ENCODE assay signal across 7 cellular contexts in the genomic region with DNA sequence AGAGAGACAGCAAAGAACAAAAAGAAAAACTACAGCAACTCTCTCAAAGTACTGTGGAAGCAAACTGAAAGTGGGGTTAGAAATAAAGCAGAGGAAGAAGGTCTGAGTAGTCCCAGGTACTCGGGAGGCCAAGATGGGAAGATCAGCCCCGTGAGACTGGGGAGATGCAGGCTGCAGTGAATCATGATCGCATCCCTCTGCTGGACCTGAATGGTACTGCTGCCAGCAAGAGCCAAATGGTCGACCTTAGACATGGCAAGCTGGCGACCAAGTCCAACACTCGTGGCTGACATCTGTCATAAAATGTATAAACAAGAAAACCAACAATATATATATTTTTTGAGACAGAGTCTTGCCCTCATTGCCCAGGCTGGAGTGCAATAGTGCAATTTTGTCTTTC. TPM values are rescaled to one million over a fixed set of nuclear protein-coding genes. Genes with fewer than 3 reads are reported as not detected.
DNase-seq lines count a peak whose midpoint lies in the region; ATAC-seq and TF ChIP-seq lines count a peak whose summit lies in the region.

No MANE protein-coding gene starts in this region.

- no peak overlapping the region for H3K4me3 Mint-ChIP-seq in activated CD4-positive, alpha-beta memory T cell treated with anti-CD3 and anti-CD28 coated beads, Interleukin-2, amount 10 ng/mL, durations not matched to agents 7 days and 5 days
- no peak overlapping the region for H3K4me3 Mint-ChIP-seq in type B pancreatic cell

- ATAC-seq in esophagus mucosa, result peak; percentile 57
- no peak for ATAC-seq in omental fat pad (ENCODE audit: low FRiP score)
- no peak for ATAC-seq in HG03196 (IDR thresholded peaks at IDR 0.05; ENCODE audit: unreplicated experiment)

- peak; percentile 53 for TF ChIP-seq CTCF in GM12865 (IDR thresholded peaks at IDR 0.05; ENCODE audit: insufficient read depth, low read depth, low read length, missing control alignments)
- TF ChIP-seq CTCF in omental fat pad (IDR thresholded peaks at IDR 0.05), result no peak
- TF ChIP-seq CTCF in type B pancreatic cell (conservative IDR thresholded peaks at IDR 0.05), result peak; percentile 74

- H3K4me3 ChIP-seq in GM12865 (ENCODE audit: low read depth, low read length), result no peak overlapping the region

- H3K9me3 Mint-ChIP-seq in activated CD4-positive, alpha-beta memory T cell treated with anti-CD3 and anti-CD28 coated beads, Interleukin-2, amount 10 ng/mL, durations not matched to agents 7 days and 5 days, result peaks cover 35% of the 10 kb centered on the region
- H3K9me3 Mint-ChIP-seq in type B pancreatic cell, result peaks cover 15% of the 10 kb centered on the region

- DNase-seq in GM12865 (ENCODE audit: low read depth), result peak; percentile 54
- DNase-seq in NAMALWA (ENCODE audit: low spot score), result peak; percentile 85
- peak; percentile 46 for DNase-seq in activated CD4-positive, alpha-beta memory T cell treated with anti-CD3 and anti-CD28 coated beads, Interleukin-2, amount 10 ng/mL, durations not matched to agents 7 days and 5 days
- peak; percentile 35 for DNase-seq in omental fat pad (ENCODE audit: low spot score)
- no peak for DNase-seq in type B pancreatic cell (ENCODE audit: extremely low spot score, unreplicated experiment)

- POLR2A ChIA-PET in activated CD4-positive, alpha-beta memory T cell treated with anti-CD3 and anti-CD28 coated beads, Interleukin-2, amount 10 ng/mL, durations not matched to agents 7 days and 5 days (lab: Charles Lee), result interaction anchor here (1.2 to 1.9 kb wide), 2 partner anchors 10 to 111 kb away, joined by 3 to 8 read pairs; a partner anchor contains a TSS

- H3K4me1 Mint-ChIP-seq in activated CD4-positive, alpha-beta memory T cell treated with anti-CD3 and anti-CD28 coated beads, Interleukin-2, amount 10 ng/mL, durations not matched to agents 7 days and 5 days, result peaks cover 3% of the 10 kb centered on the region
- H3K4me1 Mint-ChIP-seq in type B pancreatic cell (ENCODE audit: unreplicated experiment), result no peaks in the 10 kb centered on the region

- no peaks in the 10 kb centered on the region for H3K27me3 Mint-ChIP-seq in activated CD4-positive, alpha-beta memory T cell treated with anti-CD3 and anti-CD28 coated beads, Interleukin-2, amount 10 ng/mL, durations not matched to agents 7 days and 5 days
- no peaks in the 10 kb centered on the region for H3K27me3 Mint-ChIP-seq in type B pancreatic cell

- no peak overlapping the region for H3K27ac Mint-ChIP-seq in activated CD4-positive, alpha-beta memory T cell treated with anti-CD3 and anti-CD28 coated beads, Interleukin-2, amount 10 ng/mL, durations not matched to agents 7 days and 5 days
- no peak overlapping the region for H3K27ac Mint-ChIP-seq in type B pancreatic cell

- CTCF ChIA-PET in activated CD4-positive, alpha-beta memory T cell treated with anti-CD3 and anti-CD28 coated beads, Interleukin-2, amount 10 ng/mL, durations not matched to agents 7 days and 5 days (lab: Charles Lee), result interaction anchor here (1.2 kb wide), 1 partner anchor 10 kb away, joined by 7 read pairs; no protein-coding TSS in a partner anchor

- H3K36me3 Mint-ChIP-seq in activated CD4-positive, alpha-beta memory T cell treated with anti-CD3 and anti-CD28 coated beads, Interleukin-2, amount 10 ng/mL, durations not matched to agents 7 days and 5 days (ENCODE audit: low read depth), result peaks cover 5% of the 10 kb centered on the region
- H3K36me3 Mint-ChIP-seq in type B pancreatic cell, result peaks cover 4% of the 10 kb centered on the region

RNA-seq across cellular contexts. Expression of a gene that starts 33.7 kb away (rescaled TPM):
- total RNA-seq in activated CD4-positive, alpha-beta memory T cell treated with anti-CD3 and anti-CD28 coated beads, Interleukin-2, amount 10 ng/mL, durations not matched to agents 7 days and 5 days, result 10 to 100 TPM; 10.5 to 10.9 TPM
- total RNA-seq in esophagus mucosa, result 2.6 TPM
- 1 to 10 TPM; 1.3 to 4.9 (median 3.1) TPM for total RNA-seq in omental fat pad
- total RNA-seq in type B pancreatic cell (ENCODE audit: low replicate concordance), result 9.0 and 19.9 TPM in 2 replicates

Comparison
In these comparisons a context has a peak if more than half of its experiments do, and no peak if none do; other contexts are left out.
1. CTCF ChIP-seq: peak in GM12865 (single experiment) and type B pancreatic cell (single experiment); none in omental fat pad (0 of 3).